ENCODE assay signal across 12 cellular contexts in the genomic region with DNA sequence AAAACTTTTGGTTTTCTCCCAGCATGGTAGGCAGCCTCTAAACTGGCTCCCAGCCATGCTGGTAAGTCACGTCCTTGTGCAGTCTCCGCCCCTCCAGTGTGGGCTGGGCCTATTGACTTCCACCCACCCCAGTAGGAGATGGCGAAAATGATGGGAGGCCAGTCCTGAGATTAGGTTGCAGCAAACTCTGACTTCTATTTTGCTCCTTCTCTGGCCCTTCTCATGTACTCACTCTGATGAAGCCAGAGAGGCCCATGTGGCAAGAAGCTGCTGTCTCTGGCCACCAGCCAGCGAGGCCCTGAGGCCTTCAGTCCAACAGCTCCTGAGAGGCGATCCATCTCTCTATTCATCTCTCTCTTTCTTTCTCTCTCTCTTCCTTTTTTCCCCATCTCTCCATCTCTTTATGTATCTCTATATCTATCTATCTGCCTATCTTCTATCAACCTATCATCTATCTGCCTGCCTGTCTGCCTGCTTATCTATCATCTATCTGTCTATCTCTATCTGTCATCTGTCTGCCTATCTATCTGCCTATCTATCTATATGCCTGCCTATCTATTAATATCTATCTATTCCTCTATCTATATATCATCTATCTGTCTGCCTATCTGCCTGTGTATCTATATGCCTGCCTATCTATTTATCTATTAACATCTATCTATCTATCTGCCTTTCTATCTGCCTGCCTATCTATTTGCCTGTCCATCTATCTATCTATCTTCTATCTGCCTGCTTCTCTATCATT. TPM values are rescaled to one million over a fixed set of nuclear protein-coding genes. Genes with fewer than 3 reads are reported as not detected.
DNase-seq lines count a peak whose midpoint lies in the region; ATAC-seq and TF ChIP-seq lines count a peak whose summit lies in the region.
"Had no signal": no experiment of that assay in that cellular context is flagged by ENCODE, and none has a peak within 500 bp of the region (broad histone marks: within the 10 kb centered on the region; RNA-seq: fewer than 3 reads in every experiment).

No MANE protein-coding gene starts in this region.

- DNase-seq in GM04504 (ENCODE audit: low read depth) (peak; percentile 58), body of pancreas (peak in 3 of 4 donors; percentile 21 to 37 (median 31)), right cardiac atrium (peak; percentile 68 to 88 (median 83))
- DNase-seq in activated CD8-positive, alpha-beta memory T cell treated with anti-CD3 and anti-CD28 coated beads, Interleukin-2, amount 50 U/mL, for 4 hours = no peak
- no peak for DNase-seq in activated T-cell treated with anti-CD3 and anti-CD28 coated beads, Interleukin-2, amount 50 U/mL, for 1 hour
- DNase-seq: immature natural killer cell; KG1; natural killer cell; RPMI8226; stimulated activated CD8-positive, alpha-beta memory T cell treated with anti-CD3 and anti-CD28 coated beads, Interleukin-4, amount 100 ng/mL, for 48 hours had no signal

- no peak for TF ChIP-seq POLR2A in body of pancreas (IDR thresholded peaks at IDR 0.05)

- intact Hi-C loops in body of pancreas (cut with DNase I) = no loop called here
- intact Hi-C loops in right cardiac atrium (cut with DNase I) = no loop called here

- H3K4me1 ChIP-seq in body of pancreas (no peaks in the 10 kb centered on the region), right cardiac atrium (ENCODE audit: control insufficient read depth, insufficient read depth, low read length) (no peaks in the 10 kb centered on the region), subcutaneous abdominal adipose tissue (ENCODE audit: control insufficient read depth in 5 of 5, insufficient read depth in 5 of 5, low read length in 5 of 5) (peaks cover 0 to 10% (median 4%) of the 10 kb centered on the region in 5 donors)

- WGBS in body of pancreas, 2 donors = 65 to 74% methylated on average over 5 of the region's 5 CpGs
- 58% methylated on average over 5 of the region's 5 CpGs for WGBS in right cardiac atrium

- H3K27ac ChIP-seq in body of pancreas (no peak overlapping the region), right cardiac atrium (ENCODE audit: low read length) (no peak overlapping the region), subcutaneous abdominal adipose tissue (ENCODE audit: low read depth, low read length) (peak overlapping the region; percentile 44)

- H3K9me3 ChIP-seq in body of pancreas (no peaks in the 10 kb centered on the region), right cardiac atrium (ENCODE audit: control insufficient read depth, low read length) (no peaks in the 10 kb centered on the region), subcutaneous abdominal adipose tissue (ENCODE audit: control insufficient read depth in 5 of 5, low read length in 5 of 5) (peaks cover 0 to 8% (median 7%) of the 10 kb centered on the region in 5 donors)

- no peak for TF ChIP-seq CTCF in body of pancreas (IDR thresholded peaks at IDR 0.05)

- peak overlapping the region in 1 of 5 donors; percentile 7 for H3K9ac ChIP-seq in subcutaneous abdominal adipose tissue (ENCODE audit: low read length in 5 of 5)

- ATAC-seq in body of pancreas = no peak
- peak; percentile 69 for ATAC-seq in right cardiac atrium
- no peak for ATAC-seq in GM21528 (IDR thresholded peaks at IDR 0.05; ENCODE audit: low FRiP score, unreplicated experiment)
- ATAC-seq: natural killer cell had no signal

- H3K27me3 ChIP-seq in body of pancreas (no peaks in the 10 kb centered on the region), right cardiac atrium (ENCODE audit: control insufficient read depth, insufficient read depth) (no peaks in the 10 kb centered on the region), subcutaneous abdominal adipose tissue (ENCODE audit: control insufficient read depth in 5 of 5, insufficient read depth in 4 of 5, low read length in 5 of 5) (peaks cover 0 to 11% (median 2%) of the 10 kb centered on the region in 5 donors)

- H3K36me3 ChIP-seq in body of pancreas (replicated peaks in 1 of 2; ENCODE audit: insufficient read depth in 1 of 2, low read depth in 2 of 2) (no peaks in the 10 kb centered on the region), subcutaneous abdominal adipose tissue (ENCODE audit: control insufficient read depth in 5 of 5, insufficient read depth in 5 of 5, low read length in 5 of 5) (no peaks in the 10 kb centered on the region)

- H3K4me3 ChIP-seq in body of pancreas (no peak overlapping the region), right cardiac atrium (ENCODE audit: low read length) (no peak overlapping the region), subcutaneous abdominal adipose tissue (ENCODE audit: low read depth in 1 of 5, low read length in 5 of 5) (no peak overlapping the region)

RNA-seq across cellular contexts. Expression of a gene that starts 52.6 kb away (rescaled TPM):
- 10 to 100 TPM; 55.0 to 69.5 TPM for total RNA-seq in body of pancreas
- 10 to 100 TPM; 28.0 to 35.0 (median 33.3) TPM for total RNA-seq in right cardiac atrium
- 28.8 TPM for polyA plus RNA-seq in right cardiac atrium

Comparison
In these comparisons a context has a peak if more than half of its experiments do, and no peak if none do; other contexts are left out.
1. DNase-seq: peak in GM04504 (single experiment), body of pancreas (3 of 4) and right cardiac atrium (3 of 3); none in activated CD8-positive, alpha-beta memory T cell treated with anti-CD3 and anti-CD28 coated beads, Interleukin-2, amount 50 U/mL, for 4 hours (single experiment) and activated T-cell treated with anti-CD3 and anti-CD28 coated beads, Interleukin-2, amount 50 U/mL, for 1 hour (single experiment).
2. ATAC-seq: peak in right cardiac atrium (2 of 2); none in body of pancreas (single experiment) and GM21528 (single experiment).